In genomic region chr2:37896319-37896718, GRCh38 we compare ENCODE assay signal across 1 cellular context.
TF ChIP-seq lines count a peak whose summit lies in the region.

No MANE protein-coding gene starts in this region.

TF ChIP-seq in GM23338, 12 proteins besides CTCF, POLR2A, EP300 and RAD21 (continued from another document):
- TF ChIP-seq ZNF462 (CRISPR knock-in tag; IDR thresholded peaks at IDR 0.05): no peak
TF ChIP-seq in GM23338: peak in this region for 0.
